ENCODE assay signal across 1 cellular context in the genomic region with DNA sequence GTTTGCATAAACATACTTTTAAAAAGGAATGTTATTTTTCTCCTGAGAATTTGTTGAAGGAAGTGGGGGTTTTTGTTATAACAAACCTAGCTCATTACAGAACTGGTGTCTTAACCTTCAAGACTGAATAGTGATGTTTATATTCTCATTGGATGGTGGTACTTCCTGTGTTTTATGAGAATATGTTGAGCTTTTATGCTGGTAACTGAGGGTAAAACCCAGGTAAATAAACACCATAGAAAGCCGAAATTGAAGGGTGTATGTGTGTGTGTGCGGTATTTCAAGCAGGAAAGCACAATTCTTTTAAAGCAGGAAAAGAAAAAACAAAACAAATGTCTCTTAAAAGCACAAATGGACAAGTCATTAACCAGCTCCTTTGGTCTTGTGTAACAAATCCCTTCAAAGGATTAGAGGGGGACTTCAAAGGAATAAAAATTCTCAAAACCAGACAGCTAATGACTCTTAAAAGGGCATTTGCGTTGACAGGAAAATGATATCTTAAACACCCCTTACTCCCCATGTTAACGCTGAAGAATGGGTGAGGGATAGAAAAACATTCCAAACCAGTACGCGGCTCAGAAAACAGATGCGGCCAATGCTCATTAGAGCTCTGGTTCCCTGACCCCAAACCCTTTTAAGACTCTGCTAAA.
TF ChIP-seq lines count a peak whose summit lies in the region.

No MANE protein-coding gene starts in this region.

TF ChIP-seq in SK-N-SH, 30 proteins besides CTCF, POLR2A, EP300 and RAD21 (continued from another document):
- TF ChIP-seq, protein P1, sequence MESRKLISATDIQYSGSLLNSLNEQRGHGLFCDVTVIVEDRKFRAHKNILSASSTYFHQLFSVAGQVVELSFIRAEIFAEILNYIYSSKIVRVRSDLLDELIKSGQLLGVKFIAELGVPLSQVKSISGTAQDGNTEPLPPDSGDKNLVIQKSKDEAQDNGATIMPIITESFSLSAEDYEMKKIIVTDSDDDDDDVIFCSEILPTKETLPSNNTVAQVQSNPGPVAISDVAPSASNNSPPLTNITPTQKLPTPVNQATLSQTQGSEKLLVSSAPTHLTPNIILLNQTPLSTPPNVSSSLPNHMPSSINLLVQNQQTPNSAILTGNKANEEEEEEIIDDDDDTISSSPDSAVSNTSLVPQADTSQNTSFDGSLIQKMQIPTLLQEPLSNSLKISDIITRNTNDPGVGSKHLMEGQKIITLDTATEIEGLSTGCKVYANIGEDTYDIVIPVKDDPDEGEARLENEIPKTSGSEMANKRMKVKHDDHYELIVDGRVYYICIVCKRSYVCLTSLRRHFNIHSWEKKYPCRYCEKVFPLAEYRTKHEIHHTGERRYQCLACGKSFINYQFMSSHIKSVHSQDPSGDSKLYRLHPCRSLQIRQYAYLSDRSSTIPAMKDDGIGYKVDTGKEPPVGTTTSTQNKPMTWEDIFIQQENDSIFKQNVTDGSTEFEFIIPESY (IDR thresholded peaks at IDR 0.05; ENCODE audit: borderline replicate concordance, low read depth) = no peak
- TF ChIP-seq FOXM1 (IDR thresholded peaks at IDR 0.05; ENCODE audit: low read depth) = no peak
- TF ChIP-seq MXI1 (IDR thresholded peaks at IDR 0.05; ENCODE audit: low read depth, low read length) = no peak
- no peak for TF ChIP-seq GATA2 (CRISPR knock-in tag; IDR thresholded peaks at IDR 0.05)
